15 cellular contexts compared by ENCODE assay signal in the genomic region with DNA sequence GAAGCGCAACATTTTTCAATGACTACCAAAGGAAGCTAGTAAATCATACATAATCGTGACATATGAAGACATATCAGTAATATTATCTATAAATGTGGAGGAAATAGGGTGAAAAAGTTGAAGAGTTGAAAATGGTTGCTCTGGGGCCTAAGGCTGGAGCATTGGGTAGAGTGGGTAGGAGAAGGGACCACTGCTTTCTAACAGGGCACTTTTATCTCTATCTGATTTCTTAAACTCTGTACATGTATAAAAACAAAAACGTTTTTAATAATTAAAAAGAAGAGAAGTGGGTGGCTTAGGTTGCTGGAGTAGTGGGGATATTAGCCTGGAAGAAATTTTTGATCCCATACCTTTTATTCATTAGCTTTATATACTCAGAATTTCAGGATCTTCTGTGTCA. TPM values are rescaled to one million over a fixed set of nuclear protein-coding genes. Genes with fewer than 3 reads are reported as not detected.
DNase-seq lines count a peak whose midpoint lies in the region; ATAC-seq and TF ChIP-seq lines count a peak whose summit lies in the region.
"Had no signal": no experiment of that assay in that cellular context is flagged by ENCODE, and none has a peak within 500 bp of the region (broad histone marks: within the 10 kb centered on the region; RNA-seq: fewer than 3 reads in every experiment).

No MANE protein-coding gene starts in this region.

- no peak overlapping the region for H3K4me3 ChIP-seq in BLaER1
- no peak overlapping the region for H3K4me3 ChIP-seq in CD8-positive, alpha-beta T cell (ENCODE audit: low read depth, low read length)
- H3K4me3 ChIP-seq in right lobe of liver: no peak overlapping the region
- H3K4me3 ChIP-seq: lower lobe of right lung, PC-9 had no signal

- intact Hi-C loops in CD8-positive, alpha-beta T cell (cut with DNase I, micrococcal nuclease): loop anchor here (1.0 to 2.0 kb wide), 2 partner anchors 17 to 18 kb away; no protein-coding TSS in a partner anchor
- intact Hi-C loops in natural killer cell (cut with micrococcal nuclease): loop anchor here (5.0 kb wide), 1 partner anchor 34 kb away; no protein-coding TSS in a partner anchor
- intact Hi-C loops in right lobe of liver (cut with DNase I): no loop called here

- no peak for DNase-seq in CD8-positive, alpha-beta T cell
- DNase-seq in activated naive CD4-positive, alpha-beta T cell treated with anti-CD3 and anti-CD28 coated beads, Interleukin-2, amount 50 U/mL, for 72 hours (ENCODE audit: low spot score in 2 of 2): no peak
- no peak for DNase-seq in natural killer cell
- DNase-seq in epidermal melanocyte (ENCODE audit: insufficient read length, low spot score): no peak
- DNase-seq in NCI-H2029 (lab: John Stamatoyannopoulos, UW): no peak
- no peak for DNase-seq in right lobe of liver
- DNase-seq: DMS79, H7, lower lobe of right lung, NCI-H2107, nephron progenitor cell, PC-9, WERI-Rb-1 had no signal

- no peaks in the 10 kb centered on the region for H3K36me3 Mint-ChIP-seq in CD8-positive, alpha-beta T cell
- H3K36me3 Mint-ChIP-seq in activated naive CD4-positive, alpha-beta T cell treated with anti-CD3 and anti-CD28 coated beads, Interleukin-2, amount 50 U/mL, for 72 hours: peaks cover 0 to 6% of the 10 kb centered on the region in 2 donors
- no peaks in the 10 kb centered on the region for H3K36me3 Mint-ChIP-seq in natural killer cell

- H3K4me3 Mint-ChIP-seq in CD8-positive, alpha-beta T cell: peak overlapping the region; percentile 19
- no peak overlapping the region for H3K4me3 Mint-ChIP-seq in natural killer cell
- H3K4me3 Mint-ChIP-seq: B cell, nephron progenitor cell had no signal

- H3K4me1 ChIP-seq in BLaER1 (peaks cover 20% of the 10 kb centered on the region), right lobe of liver (no peaks in the 10 kb centered on the region)
- peaks cover 44% of the 10 kb centered on the region for H3K4me1 ChIP-seq in CD8-positive, alpha-beta T cell (ENCODE audit: insufficient read depth, low read length)

- POLR2A ChIA-PET in CD8-positive, alpha-beta T cell (lab: Charles Lee): interaction anchor here (1.1 to 2.6 kb wide), 4 partner anchors 10 to 30 kb away, joined by 3 to 16 read pairs (median 8); no protein-coding TSS in a partner anchor

- H3K36me3 ChIP-seq in BLaER1: no peaks in the 10 kb centered on the region
- no peaks in the 10 kb centered on the region for H3K36me3 ChIP-seq in CD8-positive, alpha-beta T cell (ENCODE audit: insufficient read depth, low read length)
- H3K36me3 ChIP-seq in right lobe of liver: no peaks in the 10 kb centered on the region
- H3K36me3 ChIP-seq: lower lobe of right lung, WERI-Rb-1 had no signal

- peak overlapping the region; percentile 15; the same call in 1 of the 2 replicates for H3K4me2 ChIP-seq in BLaER1
- H3K4me2 ChIP-seq: PC-9 had no signal

- TF ChIP-seq POLR2A in right lobe of liver (IDR thresholded peaks at IDR 0.05): no peak

- H3K27ac Mint-ChIP-seq in CD8-positive, alpha-beta T cell: peak overlapping the region; percentile 90
- H3K27ac Mint-ChIP-seq in activated naive CD4-positive, alpha-beta T cell treated with anti-CD3 and anti-CD28 coated beads, Interleukin-2, amount 50 U/mL, for 72 hours: peak overlapping the region in 1 of 2 donors; percentile 76
- H3K27ac Mint-ChIP-seq in natural killer cell: peak overlapping the region in 1 of 2 donors; percentile 72
- H3K27ac Mint-ChIP-seq: B cell, nephron progenitor cell had no signal

- H3K9me3 ChIP-seq in BLaER1 (no peaks in the 10 kb centered on the region), right lobe of liver (no peaks in the 10 kb centered on the region)
- no peaks in the 10 kb centered on the region for H3K9me3 ChIP-seq in CD8-positive, alpha-beta T cell (ENCODE audit: low read length)
- H3K9me3 ChIP-seq: lower lobe of right lung had no signal

- 39% methylated on average over 3 of the region's 3 CpGs for WGBS in right lobe of liver (ENCODE audit: insufficient coverage, low coverage, low lambda C conversion rate, missing lambda C conversion rate)

- H3K4me1 Mint-ChIP-seq in CD8-positive, alpha-beta T cell (ENCODE audit: low read depth): peaks cover 75% of the 10 kb centered on the region
- H3K4me1 Mint-ChIP-seq in natural killer cell: peaks cover 8 to 40% of the 10 kb centered on the region in 2 donors
- H3K4me1 Mint-ChIP-seq: B cell, nephron progenitor cell had no signal

- no peaks in the 10 kb centered on the region for H3K27me3 Mint-ChIP-seq in CD8-positive, alpha-beta T cell (ENCODE audit: low read depth)
- H3K27me3 Mint-ChIP-seq in natural killer cell (ENCODE audit: low read depth in 2 of 2): peaks cover 6 to 7% of the 10 kb centered on the region in 2 donors

- H3K9me3 Mint-ChIP-seq in CD8-positive, alpha-beta T cell: no peaks in the 10 kb centered on the region
- H3K9me3 Mint-ChIP-seq in activated naive CD4-positive, alpha-beta T cell treated with anti-CD3 and anti-CD28 coated beads, Interleukin-2, amount 50 U/mL, for 72 hours: peaks cover 5 to 7% of the 10 kb centered on the region in 2 donors
- no peaks in the 10 kb centered on the region for H3K9me3 Mint-ChIP-seq in natural killer cell
- H3K9me3 Mint-ChIP-seq: nephron progenitor cell had no signal

- CTCF ChIA-PET in CD8-positive, alpha-beta T cell (lab: Charles Lee): interaction anchor here (0.9 to 2.2 kb wide), 5 partner anchors 13 to 50 kb away, joined by 3 to 6 read pairs (median 3); no protein-coding TSS in a partner anchor

- H3K27ac ChIP-seq in BLaER1: no peak overlapping the region
- H3K27ac ChIP-seq in CD8-positive, alpha-beta T cell (ENCODE audit: low read depth, low read length): no peak overlapping the region
- peak overlapping the region in 1 of 3 donors; percentile 9 for H3K27ac ChIP-seq in right lobe of liver
- H3K27ac ChIP-seq: lower lobe of right lung, PC-9, WERI-Rb-1 had no signal

- TF ChIP-seq CTCF in CD8-positive, alpha-beta T cell (IDR thresholded peaks at IDR 0.05): no peak
- TF ChIP-seq CTCF in natural killer cell (IDR thresholded peaks at IDR 0.05) (no peak), right lobe of liver (IDR thresholded peaks at IDR 0.05) (no peak)

- H3K27me3 ChIP-seq in BLaER1: no peaks in the 10 kb centered on the region
- no peaks in the 10 kb centered on the region for H3K27me3 ChIP-seq in CD8-positive, alpha-beta T cell (ENCODE audit: insufficient read depth, low read length)
- H3K27me3 ChIP-seq in right lobe of liver: no peaks in the 10 kb centered on the region

- H4K20me1 ChIP-seq in BLaER1: no peaks in the 10 kb centered on the region

- ATAC-seq in CD8-positive, alpha-beta T cell: peak; percentile 21
- peak; percentile 7 to 56 for ATAC-seq in activated naive CD4-positive, alpha-beta T cell treated with anti-CD3 and anti-CD28 coated beads, Interleukin-2, amount 50 U/mL, for 72 hours
- peak in 2 of 3 donors; percentile 4 to 35 for ATAC-seq in natural killer cell
- ATAC-seq in right lobe of liver: no peak

- no peak overlapping the region for H3K9ac ChIP-seq in BLaER1

RNA-seq across cellular contexts. Expression of a gene that starts 44.2 kb away (rescaled TPM):
- total RNA-seq in CD8-positive, alpha-beta T cell: 1 to 10 TPM; 4.6 to 7.3 TPM
- total RNA-seq in activated naive CD4-positive, alpha-beta T cell treated with anti-CD3 and anti-CD28 coated beads, Interleukin-2, amount 50 U/mL, for 72 hours: 1 to 10 TPM; 6.0 TPM
- under 1 TPM; 0.45 to 0.82 (median 0.47) TPM for total RNA-seq in natural killer cell
- total RNA-seq in right lobe of liver: 100 to 1,000 TPM in 1 of 6 experiments, 10 to 100 TPM in 5; 66.5 to 116 (median 82.1) TPM

RNA-seq across cellular contexts. Expression of a gene that starts 44.2 kb away (rescaled TPM):
- 10 to 100 TPM; 13.4 to 13.7 TPM for total RNA-seq in CD8-positive, alpha-beta T cell
- 10 to 100 TPM; 17.5 to 23.0 TPM for total RNA-seq in activated naive CD4-positive, alpha-beta T cell treated with anti-CD3 and anti-CD28 coated beads, Interleukin-2, amount 50 U/mL, for 72 hours
- 1 to 10 TPM; 2.6 to 3.9 (median 3.7) TPM for total RNA-seq in natural killer cell
- total RNA-seq in right lobe of liver: 10 to 100 TPM; 14.6 to 24.6 (median 17.6) TPM

Comparison
In these comparisons a context has a peak if more than half of its experiments do, and no peak if none do; other contexts are left out.
1. ATAC-seq: peak in CD8-positive, alpha-beta T cell (single experiment), activated naive CD4-positive, alpha-beta T cell treated with anti-CD3 and anti-CD28 coated beads, Interleukin-2, amount 50 U/mL, for 72 hours (2 of 2) and natural killer cell (2 of 3); none in right lobe of liver (0 of 4).
2. RNA of a gene that starts 44.2 kb away (total RNA-seq): 66.5 to 116 TPM in right lobe of liver; 4.6 to 7.3 TPM in CD8-positive, alpha-beta T cell, 6.0 TPM in activated naive CD4-positive, alpha-beta T cell treated with anti-CD3 and anti-CD28 coated beads, Interleukin-2, amount 50 U/mL, for 72 hours and 0.45 to 0.82 TPM in natural killer cell; every median in the first group is over 4 times any median in the second.
3. intact Hi-C loops: an anchor here in CD8-positive, alpha-beta T cell (1.0 to 2.0 kb wide) and natural killer cell (5.0 kb wide); none called in right lobe of liver.